ENCODE assay signal across 34 cellular contexts in the genomic region with DNA sequence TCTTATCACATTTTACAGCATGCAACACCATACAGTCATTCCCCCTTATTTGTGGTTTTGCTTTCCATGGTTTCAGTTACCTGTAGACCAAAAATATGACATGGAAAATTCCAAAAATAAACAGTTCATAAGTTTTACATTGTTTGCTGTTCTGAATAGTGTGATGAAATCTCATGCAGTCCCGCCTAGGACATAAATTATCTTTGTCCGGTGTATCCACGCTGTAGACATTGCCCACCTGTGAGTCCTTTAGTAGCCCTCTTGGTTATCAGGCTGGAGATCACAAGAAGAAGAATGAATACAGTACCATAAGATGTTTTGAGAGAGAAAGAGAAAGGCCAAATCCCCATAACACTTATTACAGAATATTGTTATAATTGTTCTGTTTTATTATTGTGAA.
"Had no signal": no experiment of that assay in that cellular context is flagged by ENCODE, and none has a peak within 500 bp of the region (broad histone marks: within the 10 kb centered on the region; RNA-seq: fewer than 3 reads in every experiment).

No MANE protein-coding gene starts in this region.

- H3K27ac ChIP-seq: KMS-11 had no signal

- H3K4me3 ChIP-seq: MG63 had no signal

- H3K27me3 ChIP-seq: MG63 had no signal

- DNase-seq: Karpas-422, Kasumi-1, MM.1S, MV-4-11, NCI-H1048, NCI-H1092, NCI-H1092 treated with DMSO at 0.1 percent for 48 hours, NCI-H1105, NCI-H1105 treated with DMSO at 0.1 percent for 48 hours, NCI-H1417, NCI-H1417 treated with DMSO at 0.1 percent for 48 hours, NCI-H1436, NCI-H1436 treated with DMSO at 0.1 percent for 48 hours, NCI-H146, NCI-H1694, NCI-H1694 treated with DMSO at 0.1 percent for 48 hours, NCI-H187, NCI-H187 treated with DMSO at 0.1 percent for 48 hours, NCI-H1930, NCI-H2029, NCI-H2029 treated with DMSO at 0.1 percent for 48 hours, NCI-H2081, NCI-H2081 treated with DMSO at 0.1 percent for 48 hours, NCI-H2107, NCI-H2171, NCI-H2171 treated with DMSO at 0.1 percent for 48 hours, NCI-H2227 treated with DMSO at 0.1 percent for 48 hours, NCI-H226, NCI-H345, NCI-H446, NCI-H446 treated with DMSO at 0.1 percent for 48 hours, NCI-H510A had no signal

- H3K9me3 ChIP-seq: MG63 had no signal
